1 cellular context compared by ENCODE assay signal in the genomic region with DNA sequence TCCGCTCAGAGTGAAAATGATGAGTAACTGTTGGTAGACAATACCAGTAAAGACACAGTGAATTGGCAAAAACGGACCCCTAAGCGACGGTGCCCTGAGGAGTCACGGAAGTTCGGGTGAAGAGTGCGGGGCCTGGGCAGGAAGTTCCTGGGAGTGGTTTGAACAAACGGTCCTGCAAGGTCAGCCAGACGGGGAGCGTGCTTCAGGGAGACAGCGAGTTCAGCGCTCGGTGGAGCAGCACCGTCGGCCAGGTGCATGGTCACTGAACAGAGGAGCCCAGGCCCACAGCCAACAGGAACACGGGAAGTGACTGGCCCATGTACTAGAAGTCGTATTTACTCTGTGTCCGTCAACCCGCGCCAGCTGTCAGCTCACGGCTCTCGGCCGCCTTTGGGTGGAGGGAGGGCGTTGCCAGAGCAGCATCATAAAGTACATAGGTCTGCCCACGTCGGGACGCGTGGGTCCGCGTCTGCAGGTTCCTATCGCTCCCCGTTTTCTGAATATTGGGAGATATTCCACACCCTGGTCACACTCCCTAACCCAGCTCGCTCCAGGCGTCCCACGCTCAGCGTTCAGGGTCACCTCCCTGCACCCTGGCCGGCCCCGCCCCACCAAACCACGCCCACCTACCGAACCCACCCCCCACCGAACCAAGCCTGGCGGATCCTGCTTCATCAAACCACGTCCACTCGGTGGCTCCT.
TF ChIP-seq lines count a peak whose summit lies in the region.

No MANE protein-coding gene starts in this region.

TF ChIP-seq in SK-N-SH treated with all-trans-retinoic acid at 6 μM for 48 hours, 23 proteins besides CTCF, POLR2A, EP300 and RAD21 (continued from another document):
- no peak for TF ChIP-seq GLIS3 (CRISPR knock-in tag; IDR thresholded peaks at IDR 0.05)
- no peak for TF ChIP-seq ZFP3 (CRISPR knock-in tag; IDR thresholded peaks at IDR 0.05)
- TF ChIP-seq CSDC2 (CRISPR knock-in tag; IDR thresholded peaks at IDR 0.05), result no peak
